ENCODE assay signal across 26 cellular contexts in genomic region chr22:46757104-46757503, GRCh38.
"Had no signal": no experiment of that assay in that cellular context is flagged by ENCODE, and none has a peak within 500 bp of the region (broad histone marks: within the 10 kb centered on the region; RNA-seq: fewer than 3 reads in every experiment).

No MANE protein-coding gene starts in this region.

- ATAC-seq: heart right ventricle; left colon; left ventricle myocardium superior; naive thymus-derived CD4-positive, alpha-beta T cell; stimulated activated memory B cell treated with anti-CD40 and anti-IgM and Interleukin-4, amounts not matched to agents 10 μg/mL and 1 μg/mL and 100 μg/mL, for 72 hours; stimulated activated naive CD8-positive, alpha-beta T cell treated with anti-CD3 and anti-CD28 coated beads, Interleukin-15, Interleukin-2, amounts not matched to agents 100 U/mL and 50 U/mL, for 24 hours had no signal

- H3K27me3 Mint-ChIP-seq: naive thymus-derived CD4-positive, alpha-beta T cell; stimulated activated memory B cell treated with anti-CD40 and anti-IgM and Interleukin-4, amounts not matched to agents 10 μg/mL and 1 μg/mL and 100 μg/mL, for 72 hours; type B pancreatic cell had no signal

- H3K4me3 Mint-ChIP-seq: stimulated activated memory B cell treated with anti-CD40 and anti-IgM and Interleukin-4, amounts not matched to agents 10 μg/mL and 1 μg/mL and 100 μg/mL, for 72 hours; type B pancreatic cell had no signal

- H3K4me3 ChIP-seq: colonic mucosa, esophagus squamous epithelium, heart right ventricle, lung, prostate gland, right atrium auricular region, sigmoid colon, testis, tibial artery had no signal

- H3K9ac ChIP-seq: parathyroid adenoma had no signal

- H3K9me3 ChIP-seq: colonic mucosa, prostate gland, right atrium auricular region, sigmoid colon, testis, tibial artery had no signal

- DNase-seq: colonic mucosa; dermis blood vessel endothelial cell; effector memory CD4-positive, alpha-beta T cell; esophagus squamous epithelium; foreskin melanocyte; glutamatergic neuron; heart right ventricle; hippocampal formation; kidney glomerular epithelial cell; left colon; left ventricle myocardium superior; mesendoderm; midbrain; naive thymus-derived CD4-positive, alpha-beta T cell; sigmoid colon; stimulated activated CD4-positive, alpha-beta T cell treated with anti-CD3 and anti-CD28 coated beads, Interleukin-4, amount 100 ng/mL, for 4 hours; stimulated activated naive CD8-positive, alpha-beta T cell treated with anti-CD3 and anti-CD28 coated beads, Interleukin-15, Interleukin-2, amounts not matched to agents 100 U/mL and 50 U/mL, for 24 hours; substantia nigra; testis; tibial artery had no signal

- H3K27me3 ChIP-seq: colonic mucosa, esophagus squamous epithelium, heart right ventricle, right atrium auricular region, sigmoid colon, testis, tibial artery had no signal

- H3K27ac ChIP-seq: colonic mucosa, esophagus squamous epithelium, parathyroid adenoma, prostate gland, right atrium auricular region, sigmoid colon, testis, tibial artery had no signal

- H3K27ac Mint-ChIP-seq: stimulated activated memory B cell treated with anti-CD40 and anti-IgM and Interleukin-4, amounts not matched to agents 10 μg/mL and 1 μg/mL and 100 μg/mL, for 72 hours; type B pancreatic cell had no signal

- H3K4me1 ChIP-seq: parathyroid adenoma, prostate gland had no signal

- H3K36me3 ChIP-seq: colonic mucosa, esophagus squamous epithelium, prostate gland, right atrium auricular region, sigmoid colon, tibial artery had no signal
